ENCODE assay signal across 8 cellular contexts in the genomic region with DNA sequence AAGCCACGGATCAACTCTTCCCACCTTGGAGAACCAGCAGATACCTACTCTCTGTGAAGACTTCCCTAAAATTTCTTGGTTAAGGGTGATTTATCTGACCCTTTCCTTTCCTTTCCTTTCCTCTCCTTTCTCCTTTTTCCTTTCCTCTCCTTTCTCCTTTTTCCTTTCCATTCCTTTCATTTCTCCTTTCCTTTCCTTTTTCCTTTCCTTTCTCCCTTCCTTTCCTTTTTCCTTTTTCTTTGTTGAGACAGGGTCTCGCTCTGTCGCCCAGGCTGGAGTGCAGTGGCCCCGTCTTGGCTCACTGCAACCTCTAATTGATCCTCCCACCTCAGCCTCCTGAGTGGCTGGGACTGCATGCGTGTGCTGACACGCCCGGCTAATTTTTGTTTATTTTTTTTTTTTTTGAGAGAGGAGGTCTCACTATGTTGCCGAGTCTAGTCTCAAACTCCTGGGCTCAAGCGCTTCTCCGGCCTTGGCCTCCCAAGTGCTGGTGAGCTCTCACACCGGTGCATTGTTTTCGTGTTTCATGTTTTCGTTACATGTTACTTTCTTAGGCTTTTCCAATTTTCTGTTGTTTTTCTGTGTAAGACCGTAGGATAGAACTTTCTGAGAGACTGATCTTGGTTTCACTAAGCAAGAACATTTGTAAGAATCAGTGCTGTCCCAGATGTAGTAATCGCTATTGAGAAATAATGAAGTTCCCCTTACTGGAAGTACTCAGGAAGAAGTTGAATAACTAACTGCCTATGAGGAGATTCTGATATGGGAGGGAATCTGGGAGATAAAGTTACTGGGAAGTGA. TPM values are rescaled to one million over a fixed set of nuclear protein-coding genes. Genes with fewer than 3 reads are reported as not detected.
DNase-seq lines count a peak whose midpoint lies in the region; ATAC-seq and TF ChIP-seq lines count a peak whose summit lies in the region.

No MANE protein-coding gene starts in this region.

- H3K27ac Mint-ChIP-seq in T-helper 1 cell treated with Interleukin-12 subunit alpha and Interleukin-12 subunit beta and Interleukin-4 antibody, amounts not matched to agents 30 μg/mL and 1 μg/mL, for 36 hours: peak overlapping the region; percentile 85

- peak overlapping the region; percentile 96 for H3K4me2 ChIP-seq in OCI-LY1 (ENCODE audit: low read length)

- no peaks in the 10 kb centered on the region for H3F3A ChIP-seq in OCI-LY1 (ENCODE audit: insufficient read depth, low read length)

- peaks cover 36% of the 10 kb centered on the region for H3K36me3 ChIP-seq in OCI-LY1 (ENCODE audit: insufficient read depth, low read length)
- H3K36me3 ChIP-seq in muscle layer of colon (ENCODE audit: insufficient read depth, low read length): no peaks in the 10 kb centered on the region

- H3K9ac ChIP-seq in OCI-LY1 (ENCODE audit: low read length) (peak overlapping the region; percentile 87), muscle layer of colon (ENCODE audit: low read length) (peak overlapping the region; percentile 84)

- no peaks in the 10 kb centered on the region for H3K27me3 Mint-ChIP-seq in T-helper 1 cell treated with Interleukin-12 subunit alpha and Interleukin-12 subunit beta and Interleukin-4 antibody, amounts not matched to agents 30 μg/mL and 1 μg/mL, for 36 hours (ENCODE audit: low read depth)

- TF ChIP-seq CTCF in OCI-LY1 (IDR thresholded peaks at IDR 0.05; ENCODE audit: low read length): no peak

- H3K4me3 ChIP-seq in OCI-LY1 (ENCODE audit: low read depth, low read length, poor library complexity, severe bottlenecking): peak overlapping the region; percentile 92
- peak overlapping the region; percentile 22 to 81 for H3K4me3 ChIP-seq in muscle layer of colon (ENCODE audit: low read depth in 1 of 2, low read length in 2 of 2)

- H3K36me3 Mint-ChIP-seq in T-helper 1 cell treated with Interleukin-12 subunit alpha and Interleukin-12 subunit beta and Interleukin-4 antibody, amounts not matched to agents 30 μg/mL and 1 μg/mL, for 36 hours (ENCODE audit: low read depth): peaks cover 17% of the 10 kb centered on the region

- H3K27ac ChIP-seq in OCI-LY1 (ENCODE audit: low read depth, low read length, poor library complexity, severe bottlenecking) (peak overlapping the region; percentile 64), muscle layer of colon (ENCODE audit: low read depth, low read length) (peak overlapping the region; percentile 99)

- DNase-seq in T-helper 1 cell (no peak), dermis blood vessel endothelial cell (peak; percentile 33), NCI-H446 (lab: John Stamatoyannopoulos, UW) (no peak), epidermal melanocyte (ENCODE audit: insufficient read length, low spot score) (no peak)

- no peaks in the 10 kb centered on the region for H3K9me3 ChIP-seq in OCI-LY1 (ENCODE audit: low read length)
- H3K9me3 ChIP-seq in muscle layer of colon (ENCODE audit: low read length): no peaks in the 10 kb centered on the region

- no peaks in the 10 kb centered on the region for H3K9me2 ChIP-seq in OCI-LY1 (ENCODE audit: low read depth, low read length)

- H3K27me3 ChIP-seq in OCI-LY1 (ENCODE audit: insufficient read depth, low read length) (no peaks in the 10 kb centered on the region), muscle layer of colon (ENCODE audit: control insufficient read depth in 1 of 2, insufficient read depth in 2 of 2, low read length in 2 of 2) (no peaks in the 10 kb centered on the region)

- no peaks in the 10 kb centered on the region for H4K20me1 ChIP-seq in OCI-LY1 (ENCODE audit: insufficient read depth, low read length)

- no peak for ATAC-seq in HG02759 (IDR thresholded peaks at IDR 0.05; ENCODE audit: unreplicated experiment)

- H3K9me3 Mint-ChIP-seq in T-helper 1 cell treated with Interleukin-12 subunit alpha and Interleukin-12 subunit beta and Interleukin-4 antibody, amounts not matched to agents 30 μg/mL and 1 μg/mL, for 36 hours: no peaks in the 10 kb centered on the region

- peaks cover 39% of the 10 kb centered on the region for H3K4me1 Mint-ChIP-seq in T-helper 1 cell treated with Interleukin-12 subunit alpha and Interleukin-12 subunit beta and Interleukin-4 antibody, amounts not matched to agents 30 μg/mL and 1 μg/mL, for 36 hours (ENCODE audit: low read depth)

- peak overlapping the region; percentile 98 for H3K4me3 Mint-ChIP-seq in T-helper 1 cell treated with Interleukin-12 subunit alpha and Interleukin-12 subunit beta and Interleukin-4 antibody, amounts not matched to agents 30 μg/mL and 1 μg/mL, for 36 hours

- peaks cover 46% of the 10 kb centered on the region for H3K4me1 ChIP-seq in OCI-LY1 (ENCODE audit: insufficient read depth, low read length, severe bottlenecking)
- H3K4me1 ChIP-seq in muscle layer of colon (ENCODE audit: insufficient read depth, low read length): peaks cover 32% of the 10 kb centered on the region

- H3K79me2 ChIP-seq in OCI-LY1 (ENCODE audit: insufficient read depth, low read length): peaks cover 51% of the 10 kb centered on the region

- H2AFZ ChIP-seq in OCI-LY1 (ENCODE audit: low read length): no peak overlapping the region

RNA-seq across cellular contexts. Expression of gene TMEM165, which starts 2.0 kb away (rescaled TPM):
- total RNA-seq in dermis blood vessel endothelial cell: 129 and 169 TPM in 2 replicates

RNA-seq across cellular contexts. Expression of gene SRD5A3, which starts 51.7 kb away (rescaled TPM):
- total RNA-seq in dermis blood vessel endothelial cell: 9.2 and 12.7 TPM in 2 replicates
